Comparison of ENCODE assay signal across 35 cellular contexts in the genomic region with DNA sequence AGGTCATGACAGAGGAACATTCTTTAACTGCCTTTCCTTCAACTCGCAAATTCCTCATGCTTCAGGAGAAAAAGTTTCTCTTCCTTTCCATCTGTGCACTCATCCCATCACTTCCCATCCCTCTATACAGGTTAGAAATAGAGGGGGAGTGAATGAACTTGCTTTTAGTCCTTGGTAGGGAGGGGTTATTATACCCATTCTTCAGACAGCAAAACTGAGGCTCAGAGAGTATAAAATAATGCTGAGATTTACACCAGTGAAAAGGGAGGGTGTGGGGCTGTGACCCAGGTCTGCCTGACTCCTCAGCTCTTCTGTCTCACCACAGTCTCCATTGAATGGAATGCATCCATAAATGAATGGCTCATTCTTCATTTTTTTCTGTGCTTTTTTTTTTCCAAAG.
"Had no signal": no experiment of that assay in that cellular context is flagged by ENCODE, and none has a peak within 500 bp of the region (broad histone marks: within the 10 kb centered on the region; RNA-seq: fewer than 3 reads in every experiment).

No MANE protein-coding gene starts in this region.

- H3K4me3 ChIP-seq: MG63 had no signal

- H3K36me3 ChIP-seq: MG63 had no signal

- DNase-seq: Karpas-422, Kasumi-1, MG63, MM.1S, MV-4-11, NCI-H1048, NCI-H1092, NCI-H1092 treated with DMSO at 0.1 percent for 48 hours, NCI-H1105, NCI-H1105 treated with DMSO at 0.1 percent for 48 hours, NCI-H1417, NCI-H1417 treated with DMSO at 0.1 percent for 48 hours, NCI-H1436, NCI-H1436 treated with DMSO at 0.1 percent for 48 hours, NCI-H146, NCI-H1694, NCI-H1694 treated with DMSO at 0.1 percent for 48 hours, NCI-H187, NCI-H187 treated with DMSO at 0.1 percent for 48 hours, NCI-H1930, NCI-H2029, NCI-H2029 treated with DMSO at 0.1 percent for 48 hours, NCI-H2081, NCI-H2081 treated with DMSO at 0.1 percent for 48 hours, NCI-H2107, NCI-H2171, NCI-H2171 treated with DMSO at 0.1 percent for 48 hours, NCI-H2227 treated with DMSO at 0.1 percent for 48 hours, NCI-H226, NCI-H345, NCI-H446, NCI-H446 treated with DMSO at 0.1 percent for 48 hours, NCI-H510A, NCI-H510A treated with DMSO at 0.1 percent for 48 hours, NCI-H524 had no signal

- H3K27me3 ChIP-seq: MG63 had no signal

- H3K9me3 ChIP-seq: MG63 had no signal
